Comparison of ENCODE assay signal across 8 cellular contexts in the genomic region with DNA sequence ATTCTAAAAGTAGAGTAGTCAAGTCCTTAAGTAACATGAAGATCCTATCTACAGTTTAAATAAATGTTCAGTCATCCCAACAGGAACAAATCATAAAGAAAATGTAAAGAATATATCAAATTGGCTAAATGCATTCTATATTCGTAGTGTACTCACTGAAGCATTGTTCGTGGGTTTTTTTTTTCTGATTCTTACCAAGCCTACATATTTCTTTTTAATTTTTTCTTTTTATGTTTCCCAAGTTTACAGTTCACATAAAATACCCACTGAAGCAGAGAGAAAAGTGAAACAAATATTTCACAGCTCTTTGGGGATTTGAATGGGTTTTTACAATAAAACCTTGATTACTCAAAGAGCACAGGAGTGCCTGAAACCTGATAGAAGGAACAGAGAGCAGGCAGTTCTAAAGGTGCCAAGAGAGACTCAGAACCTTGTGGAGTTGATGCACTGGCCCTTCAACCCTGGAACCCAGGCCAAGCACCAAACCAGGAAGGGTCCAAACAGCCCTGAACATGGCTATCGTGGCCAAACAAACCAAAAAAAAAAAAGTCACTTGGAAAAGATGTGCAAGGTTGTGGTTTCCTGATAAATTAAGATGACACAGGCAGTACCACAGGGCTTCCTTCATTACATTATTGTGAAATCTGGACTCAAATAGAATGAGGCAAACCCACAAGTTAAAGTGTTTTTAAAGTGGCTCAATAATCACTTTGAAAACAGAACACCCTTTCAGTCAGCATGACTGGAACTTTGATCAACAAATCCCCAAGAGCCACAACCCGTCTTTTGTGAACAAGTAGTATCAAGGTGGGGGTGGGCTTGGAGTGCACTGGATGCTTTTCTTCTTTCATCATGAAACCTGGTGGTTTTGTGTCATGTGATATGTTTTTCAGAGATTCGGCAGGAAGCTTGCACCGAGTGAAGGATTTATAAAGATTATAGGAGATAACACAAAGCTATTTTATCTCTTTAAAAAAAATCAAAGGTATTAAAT.
DNase-seq lines count a peak whose midpoint lies in the region; ATAC-seq and TF ChIP-seq lines count a peak whose summit lies in the region.

No MANE protein-coding gene starts in this region.

- peak overlapping the region; percentile 15 for H3K9ac ChIP-seq in smooth muscle cell (ENCODE audit: low read depth)

- H3K27me3 ChIP-seq in RWPE2 (ENCODE audit: insufficient read depth, poor library complexity, severe bottlenecking) (no peaks in the 10 kb centered on the region), smooth muscle cell (ENCODE audit: low read depth) (no peaks in the 10 kb centered on the region)

- H3K36me3 ChIP-seq in RWPE2 (ENCODE audit: low read depth): no peaks in the 10 kb centered on the region
- no peaks in the 10 kb centered on the region for H3K36me3 ChIP-seq in smooth muscle cell (ENCODE audit: low read depth)

- peak overlapping the region; percentile 28 for H3K4me3 Mint-ChIP-seq in Calu3 (ENCODE audit: low read depth, unreplicated experiment)

- BruUV-seq in Calu3 (replicated peaks; lab: Mats Ljungman, UMichigan): no TSS peak

- 29% methylated on average over 6 of the region's 6 CpGs for WGBS in smooth muscle cell (ENCODE audit: low lambda C conversion rate)

- peak overlapping the region; percentile 41 for H2AFZ ChIP-seq in smooth muscle cell (ENCODE audit: low read depth)

- ATAC-seq in RWPE2 (ENCODE audit: low read depth) (peak; percentile 89), HG03565 (IDR thresholded peaks at IDR 0.05; ENCODE audit: unreplicated experiment) (no peak)

- peak overlapping the region; percentile 94 for H3K27ac Mint-ChIP-seq in Calu3 (ENCODE audit: unreplicated experiment)

- H3K27ac ChIP-seq in RWPE2 (ENCODE audit: poor library complexity, severe bottlenecking): peak overlapping the region; percentile 67
- H3K27ac ChIP-seq in epithelial cell of prostate: peak overlapping the region; percentile 56
- H3K27ac ChIP-seq in smooth muscle cell (ENCODE audit: low read depth): peak overlapping the region; percentile 93

- H3K4me2 ChIP-seq in smooth muscle cell: peak overlapping the region; percentile 62

- TF ChIP-seq CTCF in Calu3 (IDR thresholded peaks at IDR 0.05; ENCODE audit: unreplicated experiment) (no peak), RWPE2 (IDR thresholded peaks at IDR 0.05; ENCODE audit: poor library complexity, severe bottlenecking) (no peak), smooth muscle cell (IDR thresholded peaks at IDR 0.05; ENCODE audit: borderline replicate concordance, insufficient read depth, poor library complexity, severe bottlenecking) (no peak)

- H4K20me1 ChIP-seq in smooth muscle cell (ENCODE audit: low read depth): no peaks in the 10 kb centered on the region

- CTCF ChIA-PET in Calu3 (lab: Charles Lee): interaction anchor here (0.5 to 1.2 kb wide), 5 partner anchors 12 to 1010 kb away, joined by 3 to 5 read pairs (median 4); no protein-coding TSS in a partner anchor

- H3K4me1 ChIP-seq in RWPE2 (ENCODE audit: insufficient read depth, poor library complexity, severe bottlenecking): peaks cover 14% of the 10 kb centered on the region
- peaks cover 29% of the 10 kb centered on the region for H3K4me1 ChIP-seq in smooth muscle cell (ENCODE audit: low read depth)

- no peaks in the 10 kb centered on the region for H3K27me3 Mint-ChIP-seq in Calu3 (ENCODE audit: unreplicated experiment)

- H3K36me3 Mint-ChIP-seq in Calu3 (ENCODE audit: insufficient read depth, unreplicated experiment): peaks cover 11% of the 10 kb centered on the region

- peaks cover 28% of the 10 kb centered on the region for H3F3A ChIP-seq in smooth muscle cell (ENCODE audit: low read depth)

- peaks cover 61% of the 10 kb centered on the region for H3K4me1 Mint-ChIP-seq in Calu3 (ENCODE audit: low read depth, unreplicated experiment)

- H3K9me3 ChIP-seq in RWPE2 (ENCODE audit: severe bottlenecking) (no peaks in the 10 kb centered on the region), smooth muscle cell (replicated peaks; ENCODE audit: low read depth) (no peaks in the 10 kb centered on the region)

- H3K4me3 ChIP-seq in RWPE2 (ENCODE audit: severe bottlenecking) (no peak overlapping the region), smooth muscle cell (no peak overlapping the region)

- peaks cover 6% of the 10 kb centered on the region for H3K9me3 Mint-ChIP-seq in Calu3 (ENCODE audit: low read depth, unreplicated experiment)

- intact Hi-C loops in Calu3 (cut with micrococcal nuclease; ENCODE audit: unreplicated experiment): loop anchor here (2.0 to 5.0 kb wide), 3 partner anchors 149 to 229 kb away; no protein-coding TSS in a partner anchor

- H3K79me2 ChIP-seq in smooth muscle cell (ENCODE audit: low read depth): no peaks in the 10 kb centered on the region

- DNase-seq in Calu3: peak; percentile 73
- peak; percentile 97 for DNase-seq in HCEC 1CT
- DNase-seq in RWPE2 (ENCODE audit: low spot score): no peak
- DNase-seq in epithelial cell of prostate (ENCODE audit: low read depth, low spot score): peak; percentile 87
- DNase-seq in smooth muscle cell (lab: John Stamatoyannopoulos, UW; ENCODE audit: unreplicated experiment): no peak
- no peak for DNase-seq in NCI-H1105 (lab: John Stamatoyannopoulos, UW)
- DNase-seq in T1000 (lab: John Stamatoyannopoulos, UW): no peak

Comparison
In these comparisons a context has a peak if more than half of its experiments do, and no peak if none do; other contexts are left out.
1. DNase-seq: peak in Calu3 (single experiment), HCEC 1CT (single experiment) and epithelial cell of prostate (single experiment); none in RWPE2 (single experiment), smooth muscle cell (single experiment), NCI-H1105 (single experiment) and T1000 (single experiment).
2. Peak in every context shown above with its lines, with median percentiles within 50 percentile points of each other: H3K27ac ChIP-seq.